ENCODE assay signal across 16 cellular contexts in genomic region chr3:30476373-30477082, GRCh38.
DNase-seq lines count a peak whose midpoint lies in the region; ATAC-seq, FAIRE-seq and TF ChIP-seq lines count a peak whose summit lies in the region.
"Had no signal": no experiment of that assay in that cellular context is flagged by ENCODE, and none has a peak within 500 bp of the region (broad histone marks: within the 10 kb centered on the region; RNA-seq: fewer than 3 reads in every experiment).

No MANE protein-coding gene starts in this region.

- H3K9ac ChIP-seq in GM23248, result no peak overlapping the region

- no peak for TF ChIP-seq CTCF in A673 (conservative IDR thresholded peaks at IDR 0.05; ENCODE audit: low read depth, low read length)
- no peak for TF ChIP-seq CTCF in Panc1 (IDR thresholded peaks at IDR 0.05)
- no peak for TF ChIP-seq CTCF in foreskin keratinocyte (conservative IDR thresholded peaks at IDR 0.05)
- TF ChIP-seq CTCF in progenitor cell of endocrine pancreas (IDR thresholded peaks at IDR 0.05; ENCODE audit: unreplicated experiment), result no peak

- DNase-seq in A673 (ENCODE audit: low spot score) (peak; percentile 41), GM23248 (peak; percentile 60), Panc1 (ENCODE audit: low read depth, low spot score) (peak; percentile 74), foreskin keratinocyte (peak; percentile 73 to 86), AML-193 (lab: John Stamatoyannopoulos, UW) (no peak), H54 (ENCODE audit: insufficient read length, low spot score) (no peak), NCI-H2196 (lab: John Stamatoyannopoulos, UW; ENCODE audit: unreplicated experiment) (no peak), progenitor cell of endocrine pancreas (ENCODE audit: low spot score, unreplicated experiment) (no peak)
- DNase-seq: activated CD8-positive, alpha-beta memory T cell treated with anti-CD3 and anti-CD28 coated beads for 24 hours; CD8-positive, alpha-beta T cell; immature natural killer cell; NCI-H1048; retina; SJCRH30; stomach had no signal

- H3K4me3 ChIP-seq in A673 (ENCODE audit: low read depth, low read length, poor library complexity, severe bottlenecking), result no peak overlapping the region
- no peak overlapping the region for H3K4me3 ChIP-seq in GM23248
- no peak overlapping the region for H3K4me3 ChIP-seq in Panc1 (ENCODE audit: low read depth in 2 of 2, low read length in 2 of 2)
- H3K4me3 ChIP-seq: SJCRH30, stomach had no signal

- ATAC-seq in Panc1 (peak; percentile 79), foreskin keratinocyte (peak; percentile 80)
- ATAC-seq: CD8-positive, alpha-beta T cell had no signal

- in situ Hi-C loops in GM23248 (cut with MboI) (no loop called here), Panc1 (cut with HindIII; ENCODE audit: low pct_unique_long_range_greater_than_20kb, low sequenced_read_pairs) (no loop called here)

- H3K36me3 Mint-ChIP-seq in progenitor cell of endocrine pancreas (ENCODE audit: insufficient read depth), result no peaks in the 10 kb centered on the region
- H3K36me3 Mint-ChIP-seq: immature natural killer cell had no signal

- BruUV-seq in A673 (replicated peaks; lab: Mats Ljungman, UMichigan) (no TSS peak), Panc1 (replicated peaks; lab: Mats Ljungman, UMichigan) (no TSS peak)

- peaks cover 9% of the 10 kb centered on the region for H3K4me1 Mint-ChIP-seq in progenitor cell of endocrine pancreas (ENCODE audit: low read depth)
- H3K4me1 Mint-ChIP-seq: central memory CD8-positive, alpha-beta T cell; immature natural killer cell had no signal

- H4K20me1 ChIP-seq in GM23248 (ENCODE audit: insufficient read depth), result no peaks in the 10 kb centered on the region

- H3K9me3 ChIP-seq in A673 (ENCODE audit: low read depth, low read length, poor library complexity, severe bottlenecking) (no peaks in the 10 kb centered on the region), GM23248 (ENCODE audit: low read depth) (no peaks in the 10 kb centered on the region), Panc1 (ENCODE audit: control insufficient read depth, insufficient read depth, low read depth, low read length) (no peaks in the 10 kb centered on the region)
- H3K9me3 ChIP-seq: SJCRH30, stomach had no signal

- H3K27me3 ChIP-seq in A673 (replicated peaks; ENCODE audit: insufficient read depth, low read depth, low read length, poor library complexity) (no peaks in the 10 kb centered on the region), GM23248 (replicated peaks; ENCODE audit: insufficient read depth) (no peaks in the 10 kb centered on the region), Panc1 (ENCODE audit: control insufficient read depth, insufficient read depth, low read length) (no peaks in the 10 kb centered on the region), foreskin keratinocyte (no peaks in the 10 kb centered on the region)
- H3K27me3 ChIP-seq: SJCRH30, stomach had no signal

- POLR2A ChIA-PET in A673 (lab: Charles Lee; ENCODE audit: low non-redundant PET) (no interaction called here), Panc1 (lab: Charles Lee) (no interaction called here)

- H3K27ac ChIP-seq in A673 (ENCODE audit: low read depth, low read length, poor library complexity, severe bottlenecking) (no peak overlapping the region), GM23248 (no peak overlapping the region), Panc1 (ENCODE audit: low read length) (peak overlapping the region; percentile 70; the same call in 1 of the 2 replicates), foreskin keratinocyte (peak overlapping the region; percentile 65)
- H3K27ac ChIP-seq: SJCRH30, stomach had no signal

- no peak for TF ChIP-seq POLR2A in H54 (IDR thresholded peaks at IDR 0.05; ENCODE audit: low read depth, low read length)

- H3K79me2 ChIP-seq in GM23248 (ENCODE audit: insufficient read depth), result no peaks in the 10 kb centered on the region

- FAIRE-seq in H54 (lab: Jason Lieb, UNC), result no peak

- peaks cover 12% of the 10 kb centered on the region for H3K9me3 Mint-ChIP-seq in progenitor cell of endocrine pancreas (ENCODE audit: low read depth)
- H3K9me3 Mint-ChIP-seq: CD8-positive, alpha-beta T cell; central memory CD8-positive, alpha-beta T cell; immature natural killer cell had no signal

- no peak overlapping the region for H3K4me3 Mint-ChIP-seq in progenitor cell of endocrine pancreas (ENCODE audit: low read depth)
- H3K4me3 Mint-ChIP-seq: CD8-positive, alpha-beta T cell; central memory CD8-positive, alpha-beta T cell; immature natural killer cell had no signal

- H3K4me1 ChIP-seq in A673 (ENCODE audit: insufficient read depth, low read length, poor library complexity, severe bottlenecking) (peaks cover 8% of the 10 kb centered on the region), GM23248 (ENCODE audit: insufficient read depth) (peaks cover 32% of the 10 kb centered on the region), Panc1 (ENCODE audit: control insufficient read depth, insufficient read depth, low read length) (peaks cover 7% of the 10 kb centered on the region; the same call in 1 of the 2 replicates), foreskin keratinocyte (peaks cover 35% of the 10 kb centered on the region)
- H3K4me1 ChIP-seq: SJCRH30 had no signal

- H3K27ac Mint-ChIP-seq in progenitor cell of endocrine pancreas, result no peak overlapping the region
- H3K27ac Mint-ChIP-seq: CD8-positive, alpha-beta T cell; immature natural killer cell had no signal

- no peak overlapping the region for H2AFZ ChIP-seq in GM23248

- H3F3A ChIP-seq in GM23248 (ENCODE audit: insufficient read depth), result peaks cover 35% of the 10 kb centered on the region

- H3K4me2 ChIP-seq in GM23248 (ENCODE audit: unreplicated experiment), result no peak overlapping the region

- H3K27me3 Mint-ChIP-seq in progenitor cell of endocrine pancreas, result no peaks in the 10 kb centered on the region
- H3K27me3 Mint-ChIP-seq: central memory CD8-positive, alpha-beta T cell had no signal

- H3K36me3 ChIP-seq in A673 (ENCODE audit: insufficient read depth, low read length, poor library complexity, severe bottlenecking) (no peaks in the 10 kb centered on the region), GM23248 (ENCODE audit: low read depth) (no peaks in the 10 kb centered on the region), Panc1 (ENCODE audit: control insufficient read depth, insufficient read depth, low read length) (no peaks in the 10 kb centered on the region)
- H3K36me3 ChIP-seq: SJCRH30, stomach had no signal

- intact Hi-C loops in A673 (cut with micrococcal nuclease; ENCODE audit: unreplicated experiment) (no loop called here), Panc1 (cut with micrococcal nuclease; ENCODE audit: unreplicated experiment) (no loop called here)

- 44 to 46% methylated on average over 3 of the region's 3 CpGs for WGBS in GM23248 (ENCODE audit: low coverage in 1 of 2, low lambda C conversion rate in 2 of 2, missing lambda C conversion rate in 2 of 2), 2 experiments

- H3K9me2 ChIP-seq in GM23248 (ENCODE audit: insufficient read depth), result no peaks in the 10 kb centered on the region

- CTCF ChIA-PET in A673 (lab: Charles Lee), result no interaction called here
- CTCF ChIA-PET in Panc1 (lab: Charles Lee), result no interaction called here

Comparison
In these comparisons a context has a peak if more than half of its experiments do, and no peak if none do; other contexts are left out.
1. DNase-seq: peak in A673 (single experiment), GM23248 (single experiment), Panc1 (single experiment) and foreskin keratinocyte (2 of 2); none in AML-193 (0 of 2), H54 (single experiment), NCI-H2196 (single experiment) and progenitor cell of endocrine pancreas (single experiment).
2. H3K27ac ChIP-seq: peak in Panc1 (single experiment) and foreskin keratinocyte (single experiment); none in A673 (single experiment) and GM23248 (single experiment).